Comparison of ENCODE assay signal across 21 cellular contexts in genomic region chr22:27509132-27509920, GRCh38.
"Had no signal": no experiment of that assay in that cellular context is flagged by ENCODE, and none has a peak within 500 bp of the region (broad histone marks: within the 10 kb centered on the region; RNA-seq: fewer than 3 reads in every experiment).

No MANE protein-coding gene starts in this region.

- DNase-seq: cortex of kidney; effector memory CD8-positive, alpha-beta T cell; erythroblast; esophagus squamous epithelium; left ventricle myocardium superior; lower lobe of right lung; natural killer cell; pancreas; right lobe of liver; stimulated activated CD4-positive, alpha-beta T cell treated with anti-CD3 and anti-CD28 coated beads, Interleukin-12 subunit alpha, Interleukin-12 subunit beta, amount 100 ng/mL, for 4 hours; stimulated activated CD4-positive, alpha-beta T cell treated with anti-CD3 and anti-CD28 coated beads, Interleukin-1b, Interleukin-23, amount 100 ng/mL, for 48 hours; stimulated activated CD4-positive, alpha-beta T cell treated with anti-CD3 and anti-CD28 coated beads, Interleukin-4, amount 100 ng/mL, for 1 hour; stimulated activated CD8-positive, alpha-beta memory T cell treated with anti-CD3 and anti-CD28 coated beads, Interleukin-4, amount 100 ng/mL, for 48 hours; stimulated activated naive CD4-positive, alpha-beta T cell; stimulated activated naive CD8-positive, alpha-beta T cell treated with anti-CD3 and anti-CD28 coated beads, Interleukin-15, amount 100 ng/mL, for 72 hours; transverse colon; upper lobe of right lung had no signal

- ATAC-seq: effector memory CD8-positive, alpha-beta T cell; left ventricle myocardium superior; lower lobe of right lung; natural killer cell; pancreas; right lobe of liver; stimulated activated naive CD8-positive, alpha-beta T cell treated with anti-CD3 and anti-CD28 coated beads, Interleukin-15, amount 100 ng/mL, for 72 hours; upper lobe of right lung had no signal

- H3K9me3 ChIP-seq: esophagus squamous epithelium, lower lobe of right lung, neutrophil, pancreas, right lobe of liver, suprapubic skin, transverse colon, upper lobe of right lung, vagina had no signal

- H3K4me3 ChIP-seq: esophagus squamous epithelium, lower lobe of right lung, pancreas, right lobe of liver, smooth muscle cell, suprapubic skin, transverse colon, upper lobe of right lung, vagina had no signal

- H3K4me2 ChIP-seq: smooth muscle cell had no signal

- H3K4me1 ChIP-seq: right lobe of liver, vagina had no signal

- H3K27ac ChIP-seq: esophagus squamous epithelium, lower lobe of right lung, neutrophil, pancreas, right lobe of liver, suprapubic skin, transverse colon, upper lobe of right lung, vagina had no signal

- H3K27me3 ChIP-seq: esophagus squamous epithelium, neutrophil, pancreas, right lobe of liver, suprapubic skin, transverse colon, upper lobe of right lung, vagina had no signal

- H3K36me3 ChIP-seq: esophagus squamous epithelium, lower lobe of right lung, neutrophil, pancreas, right lobe of liver, suprapubic skin, transverse colon, upper lobe of right lung, vagina had no signal
